ENCODE assay signal across 9 cellular contexts in genomic region chr16:1989826-1990335, GRCh38. TPM values are rescaled to one million over a fixed set of nuclear protein-coding genes. Genes with fewer than 3 reads are reported as not detected.
DNase-seq lines count a peak whose midpoint lies in the region; ATAC-seq lines count a peak whose summit lies in the region.
"Had no signal": no experiment of that assay in that cellular context is flagged by ENCODE, and none has a peak within 500 bp of the region (broad histone marks: within the 10 kb centered on the region; RNA-seq: fewer than 3 reads in every experiment).

Gene SYNGR3, plus strand, starts transcription at chr16:1989970. Its CDS starts 133 bp downstream, at chr16:1990103.

- H3K36me3 Mint-ChIP-seq in T-helper 2 cell treated with Interferon-gamma antibody and Interleukin-4, amounts not matched to agents 5 μg/mL and 100 μg/mL, for 36 hours (ENCODE audit: low read depth), result peaks cover 7% of the 10 kb centered on the region

- peak within 1 kb of the TSS; percentile 65 for H3K27ac Mint-ChIP-seq in T-helper 2 cell treated with Interferon-gamma antibody and Interleukin-4, amounts not matched to agents 5 μg/mL and 100 μg/mL, for 36 hours

- no peaks in the 10 kb centered on the region for H3K9me3 Mint-ChIP-seq in T-helper 2 cell treated with Interferon-gamma antibody and Interleukin-4, amounts not matched to agents 5 μg/mL and 100 μg/mL, for 36 hours

- H3K27me3 ChIP-seq in iPS-15b (ENCODE audit: control insufficient read depth, insufficient read depth, low read length), result peaks cover 24% of the 10 kb centered on the region

- H3K4me1 Mint-ChIP-seq in T-helper 2 cell treated with Interferon-gamma antibody and Interleukin-4, amounts not matched to agents 5 μg/mL and 100 μg/mL, for 36 hours (ENCODE audit: low read depth), result peaks cover 14% of the 10 kb centered on the region

- H3K4me1 ChIP-seq in iPS-15b (ENCODE audit: control insufficient read depth, insufficient read depth, low read length) (peaks cover 2% of the 10 kb centered on the region), urinary bladder (ENCODE audit: insufficient read depth) (no peaks in the 10 kb centered on the region)

- no peak within 1 kb of the TSS for H3K27ac ChIP-seq in urinary bladder (ENCODE audit: low read depth)

- H3K27me3 Mint-ChIP-seq in T-helper 2 cell treated with Interferon-gamma antibody and Interleukin-4, amounts not matched to agents 5 μg/mL and 100 μg/mL, for 36 hours (ENCODE audit: low read depth), result peaks cover 11% of the 10 kb centered on the region

- no peak for ATAC-seq in Right ventricle myocardium inferior
- no peak for ATAC-seq in left ventricle myocardium superior
- ATAC-seq in HG02759 (IDR thresholded peaks at IDR 0.05; ENCODE audit: unreplicated experiment), result no peak

- peak within 1 kb of the TSS; percentile 76 for H3K4me3 Mint-ChIP-seq in T-helper 2 cell treated with Interferon-gamma antibody and Interleukin-4, amounts not matched to agents 5 μg/mL and 100 μg/mL, for 36 hours

- DNase-seq in Right ventricle myocardium inferior (ENCODE audit: missing footprints) (peak; percentile 56), left ventricle myocardium superior (no peak), NCI-H524 treated with DMSO at 0.1 percent for 48 hours (lab: John Stamatoyannopoulos, UW) (no peak)
- DNase-seq in T-helper 2 cell treated with Interferon-gamma antibody and Interleukin-4, amounts not matched to agents 5 μg/mL and 100 μg/mL, for 36 hours (ENCODE audit: low spot score), result no peak
- DNase-seq in stimulated activated naive CD4-positive, alpha-beta T cell (lab: John Stamatoyannopoulos, UW), result no peak
- DNase-seq: NCI-H446 treated with DMSO at 0.1 percent for 48 hours had no signal

- WGBS in urinary bladder, result 1% methylated on average over 64 of the region's 66 CpGs

- H3K4me3 ChIP-seq in iPS-15b (ENCODE audit: low read depth, low read length), result peak within 1 kb of the TSS; percentile 75
- peak within 1 kb of the TSS; percentile 20 for H3K4me3 ChIP-seq in urinary bladder (ENCODE audit: low read depth, low read length)

- H3K36me3 ChIP-seq in iPS-15b (ENCODE audit: control insufficient read depth, insufficient read depth, low read length) (peaks cover 16% of the 10 kb centered on the region), urinary bladder (ENCODE audit: insufficient read depth) (peaks cover 5% of the 10 kb centered on the region)

- H3K9me3 ChIP-seq in iPS-15b (ENCODE audit: control insufficient read depth, insufficient read depth, low read length), result no peaks in the 10 kb centered on the region

- H3K9ac ChIP-seq in iPS-15b (ENCODE audit: low read depth, low read length), result peak within 1 kb of the TSS; percentile 60

- intact Hi-C loops in Right ventricle myocardium inferior (cut with DNase I), result no loop called here
- intact Hi-C loops in left ventricle myocardium superior (cut with micrococcal nuclease), result no loop called here

RNA-seq across cellular contexts. Expression of gene SYNGR3, which starts in this region (rescaled TPM):
- total RNA-seq in Right ventricle myocardium inferior (0.62 TPM), left ventricle myocardium superior (1.0 TPM), urinary bladder (2.0 TPM)
- polyA plus RNA-seq in urinary bladder, result 1.8 TPM

Comparison
In these comparisons a context has a peak if more than half of its experiments do, and no peak if none do; other contexts are left out.
1. Peak in DNase-seq in Right ventricle myocardium inferior; RNA of the gene not detected or under 1 TPM.